12 cellular contexts compared by ENCODE assay signal in the genomic region with DNA sequence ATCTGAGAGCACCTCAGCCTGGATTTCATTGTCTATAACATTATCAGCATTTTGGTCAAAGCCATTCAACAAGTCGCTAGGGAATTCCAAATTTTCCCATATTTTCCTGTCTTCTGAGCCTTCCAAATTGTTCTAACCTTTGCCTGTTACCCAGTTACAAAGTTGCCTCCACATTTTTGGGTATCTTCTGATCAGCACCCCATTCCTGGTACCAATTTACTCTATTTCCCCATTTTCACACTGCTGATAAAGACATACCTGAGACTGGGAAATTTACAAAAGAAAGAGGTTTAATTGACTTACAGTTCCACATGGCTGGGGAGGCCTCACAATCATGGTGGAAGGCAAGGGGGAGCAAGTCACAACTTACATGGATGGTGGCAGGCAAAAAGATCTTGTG. TPM values are rescaled to one million over a fixed set of nuclear protein-coding genes. Genes with fewer than 3 reads are reported as not detected.
"Had no signal": no experiment of that assay in that cellular context is flagged by ENCODE, and none has a peak within 500 bp of the region (broad histone marks: within the 10 kb centered on the region; RNA-seq: fewer than 3 reads in every experiment).

No MANE protein-coding gene starts in this region.

RNA-seq across cellular contexts. Expression of a gene that starts 27.0 kb away (rescaled TPM):
- total RNA-seq: activated B cell treated with CpG ODN at 0.5 μM for 24 hours; activated CD4-positive, alpha-beta memory T cell treated with anti-CD3 and anti-CD28 coated beads for 36 hours; activated CD4-positive, alpha-beta T cell treated with anti-CD3 and anti-CD28 coated beads, Interleukin-2, amount 10 ng/mL, durations not matched to agents 24 days and 14 days; activated CD4-positive, alpha-beta T cell treated with anti-CD3 and anti-CD28 coated beads, Interleukin-2, amount 10 ng/mL, durations not matched to agents 7 days and 5 days; activated CD8-positive, alpha-beta memory T cell treated with anti-CD3 and anti-CD28 coated beads for 36 hours; activated CD8-positive, alpha-beta memory T cell treated with anti-CD3 and anti-CD28 coated beads, Interleukin-2, amount 10 ng/mL, durations not matched to agents 7 days and 5 days; activated CD8-positive, alpha-beta T cell treated with anti-CD3 and anti-CD28 coated beads for 36 hours; T-helper 1 cell treated with Interleukin-12 subunit alpha and Interleukin-12 subunit beta and Interleukin-4 antibody, amounts not matched to agents 30 ng/mL and 1 ng/mL, for 36 hours; T-helper 17 cell; WTC11 had no signal

RNA-seq across cellular contexts. Expression of a gene that starts 41.0 kb away (rescaled TPM):
- total RNA-seq: activated B cell treated with CpG ODN at 0.5 μM for 24 hours; activated CD4-positive, alpha-beta memory T cell treated with anti-CD3 and anti-CD28 coated beads for 36 hours; activated CD4-positive, alpha-beta memory T cell treated with anti-CD3 and anti-CD28 coated beads, Interleukin-2, amount 10 ng/mL, durations not matched to agents 7 days and 5 days; activated CD4-positive, alpha-beta T cell treated with anti-CD3 and anti-CD28 coated beads, Interleukin-2, amount 10 ng/mL, durations not matched to agents 24 days and 14 days; activated CD4-positive, alpha-beta T cell treated with anti-CD3 and anti-CD28 coated beads, Interleukin-2, amount 10 ng/mL, durations not matched to agents 7 days and 5 days; activated CD8-positive, alpha-beta memory T cell treated with anti-CD3 and anti-CD28 coated beads for 36 hours; activated CD8-positive, alpha-beta memory T cell treated with anti-CD3 and anti-CD28 coated beads, Interleukin-2, amount 10 ng/mL, durations not matched to agents 7 days and 5 days; T-helper 1 cell treated with Interleukin-12 subunit alpha and Interleukin-12 subunit beta and Interleukin-4 antibody, amounts not matched to agents 30 ng/mL and 1 ng/mL, for 36 hours; T-helper 17 cell; T-helper 2 cell treated with Interferon-gamma antibody and Interleukin-4, amounts not matched to agents 100 ng/mL and 5 ng/mL, for 36 hours; WTC11 had no signal
